ENCODE assay signal across 8 cellular contexts in genomic region chr7:76317782-76318487, GRCh38. TPM values are rescaled to one million over a fixed set of nuclear protein-coding genes. Genes with fewer than 3 reads are reported as not detected.
DNase-seq lines count a peak whose midpoint lies in the region; ATAC-seq lines count a peak whose summit lies in the region.

No MANE protein-coding gene starts in this region.

- H3K14ac ChIP-seq in mesenchymal stem cell (ENCODE audit: low read length in 2 of 2): peak overlapping the region in 1 of 2 experiments; percentile 86

- peak; percentile 90 for ATAC-seq in GM19468 (IDR thresholded peaks at IDR 0.05; ENCODE audit: extremely low read depth, unreplicated experiment)

- peak overlapping the region; percentile 98 for H2BK120ac ChIP-seq in mesenchymal stem cell (ENCODE audit: low read depth, low read length)

- 2% methylated on average over 47 of the region's 50 CpGs for WGBS in mesenchymal stem cell

- H3K4me1 ChIP-seq in effector memory CD4-positive, alpha-beta T cell (ENCODE audit: control insufficient read depth, insufficient read depth, low read length, poor library complexity, severe bottlenecking): peaks cover 16% of the 10 kb centered on the region
- H3K4me1 ChIP-seq in mesenchymal stem cell (ENCODE audit: control insufficient read depth, insufficient read depth, low read depth, low read length): peaks cover 14% of the 10 kb centered on the region

- H3K4ac ChIP-seq in mesenchymal stem cell (ENCODE audit: low read depth in 1 of 2, low read length in 2 of 2): peak overlapping the region; percentile 96 to 98

- H4K8ac ChIP-seq in mesenchymal stem cell (ENCODE audit: low read length): peak overlapping the region; percentile 98

- peak overlapping the region; percentile 94 to 99 for H2BK12ac ChIP-seq in mesenchymal stem cell (ENCODE audit: low read length in 2 of 2)

- peak overlapping the region; percentile 80 for H2AK5ac ChIP-seq in mesenchymal stem cell (ENCODE audit: low read length, severe bottlenecking)

- DNase-seq in CMK (ENCODE audit: low read depth): peak; percentile 90
- peak; percentile 82 for DNase-seq in HS-27A (ENCODE audit: low read depth)
- DNase-seq in NK-92 (lab: John Stamatoyannopoulos, UW; ENCODE audit: unreplicated experiment): peak; percentile 74
- peak; percentile 95 for DNase-seq in activated CD8-positive, alpha-beta memory T cell treated with anti-CD3 and anti-CD28 coated beads for 24 hours
- peak; percentile 92 to 96 (median 94) for DNase-seq in effector memory CD4-positive, alpha-beta T cell
- DNase-seq in mesenchymal stem cell: peak; percentile 97
- DNase-seq in stimulated activated CD8-positive, alpha-beta memory T cell treated with anti-CD3 and anti-CD28 coated beads, Interleukin-12 subunit alpha, Interleukin-12 subunit beta, amount 100 ng/mL, for 4 hours (ENCODE audit: low read depth): peak; percentile 92

- H3K79me1 ChIP-seq in mesenchymal stem cell (replicated peaks; ENCODE audit: low read length, poor library complexity, severe bottlenecking): peaks cover 5% of the 10 kb centered on the region

- no peaks in the 10 kb centered on the region for H3K36me3 ChIP-seq in effector memory CD4-positive, alpha-beta T cell (ENCODE audit: control insufficient read depth, insufficient read depth, low read length)
- H3K36me3 ChIP-seq in mesenchymal stem cell (ENCODE audit: control insufficient read depth in 1 of 2, insufficient read depth in 2 of 2, low read depth in 1 of 2, low read length in 2 of 2): peaks cover 8 to 14% of the 10 kb centered on the region in 2 experiments

- H2BK5ac ChIP-seq in mesenchymal stem cell (ENCODE audit: low read depth, low read length, poor library complexity, severe bottlenecking): peak overlapping the region; percentile 97

- H3K27me3 ChIP-seq in effector memory CD4-positive, alpha-beta T cell (replicated peaks; ENCODE audit: control insufficient read depth, insufficient read depth, low read length, poor library complexity, severe bottlenecking): no peaks in the 10 kb centered on the region
- no peaks in the 10 kb centered on the region for H3K27me3 ChIP-seq in mesenchymal stem cell (ENCODE audit: control insufficient read depth in 1 of 2, insufficient read depth in 1 of 2, low read length in 2 of 2)

- H3K18ac ChIP-seq in mesenchymal stem cell (ENCODE audit: low read depth in 1 of 2, low read length in 2 of 2): peak overlapping the region; percentile 96

- peak overlapping the region; percentile 49 for H2AFZ ChIP-seq in mesenchymal stem cell (ENCODE audit: low read depth, low read length)

- H2BK15ac ChIP-seq in mesenchymal stem cell (ENCODE audit: low read depth, poor library complexity, severe bottlenecking): peak overlapping the region; percentile 99

- peak overlapping the region; percentile 77 for H3K4me3 ChIP-seq in effector memory CD4-positive, alpha-beta T cell (ENCODE audit: insufficient read depth, low read depth, low read length, poor library complexity, severe bottlenecking)
- H3K4me3 ChIP-seq in mesenchymal stem cell (ENCODE audit: insufficient read depth in 1 of 2, low read depth in 1 of 2, low read length in 2 of 2): peak overlapping the region; percentile 72 to 89

- peak overlapping the region; percentile 95 for H4K91ac ChIP-seq in mesenchymal stem cell (ENCODE audit: low read length)

- peak overlapping the region; percentile 91 for H3K4me2 ChIP-seq in mesenchymal stem cell (ENCODE audit: low read length, poor library complexity, severe bottlenecking)

- H3K9me3 ChIP-seq in effector memory CD4-positive, alpha-beta T cell (ENCODE audit: control insufficient read depth, low read length): no peaks in the 10 kb centered on the region
- H3K9me3 ChIP-seq in mesenchymal stem cell (ENCODE audit: control insufficient read depth, low read length): no peaks in the 10 kb centered on the region

- H3K9ac ChIP-seq in mesenchymal stem cell (ENCODE audit: low read length): peak overlapping the region; percentile 94

- peak overlapping the region in 1 of 2 experiments; percentile 91 for H3K23ac ChIP-seq in mesenchymal stem cell (ENCODE audit: low read length in 2 of 2)

- H3K27ac ChIP-seq in effector memory CD4-positive, alpha-beta T cell (ENCODE audit: insufficient read depth, low read length, poor library complexity, severe bottlenecking): peak overlapping the region; percentile 80
- H3K27ac ChIP-seq in mesenchymal stem cell (ENCODE audit: low read length, poor library complexity, severe bottlenecking): peak overlapping the region; percentile 99

RNA-seq across cellular contexts. Expression of gene HSPB1, which starts 15.5 kb away (rescaled TPM):
- 794 TPM for polyA plus RNA-seq in mesenchymal stem cell (2013, experiment 1 of 2)
- polyA plus RNA-seq in mesenchymal stem cell (2013, experiment 2 of 2): 815 TPM

RNA-seq across cellular contexts. Expression of gene YWHAG, which starts 40.9 kb away (rescaled TPM):
- polyA plus RNA-seq in mesenchymal stem cell (2013, experiment 1 of 2): 106 TPM
- polyA plus RNA-seq in mesenchymal stem cell (2013, experiment 2 of 2): 107 TPM

Comparison
In these comparisons a context has a peak if more than half of its experiments do, and no peak if none do; other contexts are left out.
1. Peak in every context shown above with its lines: DNase-seq, ATAC-seq, H3K4me3 ChIP-seq and H3K27ac ChIP-seq.